1 cellular context compared by ENCODE assay signal in the genomic region with DNA sequence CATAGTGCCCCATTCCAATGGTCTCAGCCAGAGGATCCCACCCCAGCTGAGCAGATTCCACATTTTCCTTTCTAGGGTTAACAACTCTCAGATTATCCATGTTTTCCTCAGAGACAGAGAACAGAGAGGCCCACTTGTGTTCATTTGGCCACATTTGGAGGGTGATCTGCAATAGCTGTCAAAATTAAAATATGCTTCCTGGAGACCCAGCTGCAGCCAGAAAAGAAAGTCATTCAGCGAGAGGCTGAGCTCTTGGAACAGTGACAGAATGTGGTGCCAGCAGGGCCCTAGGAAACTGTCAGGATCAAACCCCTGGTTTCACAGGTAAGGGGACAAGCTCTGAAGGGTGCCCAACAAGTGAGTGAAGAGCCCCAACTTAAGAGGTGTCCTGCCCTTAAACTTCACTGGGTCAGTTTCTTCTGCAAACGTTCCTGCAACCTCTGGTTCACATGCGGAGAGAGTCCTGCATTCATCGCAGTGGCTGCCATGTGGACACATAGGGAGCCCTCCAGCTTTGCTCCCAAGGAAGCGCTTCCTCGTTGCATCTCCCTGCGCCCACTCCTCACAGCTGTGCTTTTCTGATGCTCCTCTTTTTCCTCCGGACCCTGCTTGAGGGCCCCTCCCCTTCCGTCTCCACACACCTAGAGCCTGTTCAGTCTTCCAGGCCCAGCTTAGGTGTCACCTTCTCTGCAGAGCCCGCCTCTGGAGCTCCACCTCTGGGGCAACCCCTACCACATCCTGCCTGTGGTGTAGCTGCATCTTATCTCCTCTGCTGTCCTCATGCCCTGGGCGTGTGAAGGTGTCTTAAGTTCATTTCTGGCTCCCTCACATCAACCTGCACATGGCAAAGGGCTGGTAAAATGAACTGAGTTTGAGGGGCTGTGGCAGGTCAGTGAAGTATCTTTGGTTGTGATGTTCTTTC.
TF ChIP-seq lines count a peak whose summit lies in the region.

No MANE protein-coding gene starts in this region.

TF ChIP-seq in GM12878, 131 proteins besides CTCF, POLR2A, EP300 and RAD21 (continued from another document):
- TF ChIP-seq, protein P1, sequence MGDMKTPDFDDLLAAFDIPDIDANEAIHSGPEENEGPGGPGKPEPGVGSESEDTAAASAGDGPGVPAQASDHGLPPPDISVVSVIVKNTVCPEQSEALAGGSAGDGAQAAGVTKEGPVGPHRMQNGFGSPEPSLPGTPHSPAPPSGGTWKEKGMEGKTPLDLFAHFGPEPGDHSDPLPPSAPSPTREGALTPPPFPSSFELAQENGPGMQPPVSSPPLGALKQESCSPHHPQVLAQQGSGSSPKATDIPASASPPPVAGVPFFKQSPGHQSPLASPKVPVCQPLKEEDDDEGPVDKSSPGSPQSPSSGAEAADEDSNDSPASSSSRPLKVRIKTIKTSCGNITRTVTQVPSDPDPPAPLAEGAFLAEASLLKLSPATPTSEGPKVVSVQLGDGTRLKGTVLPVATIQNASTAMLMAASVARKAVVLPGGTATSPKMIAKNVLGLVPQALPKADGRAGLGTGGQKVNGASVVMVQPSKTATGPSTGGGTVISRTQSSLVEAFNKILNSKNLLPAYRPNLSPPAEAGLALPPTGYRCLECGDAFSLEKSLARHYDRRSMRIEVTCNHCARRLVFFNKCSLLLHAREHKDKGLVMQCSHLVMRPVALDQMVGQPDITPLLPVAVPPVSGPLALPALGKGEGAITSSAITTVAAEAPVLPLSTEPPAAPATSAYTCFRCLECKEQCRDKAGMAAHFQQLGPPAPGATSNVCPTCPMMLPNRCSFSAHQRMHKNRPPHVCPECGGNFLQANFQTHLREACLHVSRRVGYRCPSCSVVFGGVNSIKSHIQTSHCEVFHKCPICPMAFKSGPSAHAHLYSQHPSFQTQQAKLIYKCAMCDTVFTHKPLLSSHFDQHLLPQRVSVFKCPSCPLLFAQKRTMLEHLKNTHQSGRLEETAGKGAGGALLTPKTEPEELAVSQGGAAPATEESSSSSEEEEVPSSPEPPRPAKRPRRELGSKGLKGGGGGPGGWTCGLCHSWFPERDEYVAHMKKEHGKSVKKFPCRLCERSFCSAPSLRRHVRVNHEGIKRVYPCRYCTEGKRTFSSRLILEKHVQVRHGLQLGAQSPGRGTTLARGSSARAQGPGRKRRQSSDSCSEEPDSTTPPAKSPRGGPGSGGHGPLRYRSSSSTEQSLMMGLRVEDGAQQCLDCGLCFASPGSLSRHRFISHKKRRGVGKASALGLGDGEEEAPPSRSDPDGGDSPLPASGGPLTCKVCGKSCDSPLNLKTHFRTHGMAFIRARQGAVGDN (IDR thresholded peaks at IDR 0.05) = no peak
- TF ChIP-seq, protein P2, sequence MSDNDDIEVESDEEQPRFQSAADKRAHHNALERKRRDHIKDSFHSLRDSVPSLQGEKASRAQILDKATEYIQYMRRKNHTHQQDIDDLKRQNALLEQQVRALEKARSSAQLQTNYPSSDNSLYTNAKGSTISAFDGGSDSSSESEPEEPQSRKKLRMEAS (IDR thresholded peaks at IDR 0.05; ENCODE audit: low read depth, low read length) = no peak
- TF ChIP-seq SREBF1 (IDR thresholded peaks at IDR 0.05; ENCODE audit: low read length) (no peak), KAT2A (conservative IDR thresholded peaks at IDR 0.05; ENCODE audit: control insufficient read depth, low read depth, low read length) (no peak), CBX5 (IDR thresholded peaks at IDR 0.05; ENCODE audit: low read depth) (no peak), NR2C1 (IDR thresholded peaks at IDR 0.05) (no peak)
- TF ChIP-seq, protein P3, sequence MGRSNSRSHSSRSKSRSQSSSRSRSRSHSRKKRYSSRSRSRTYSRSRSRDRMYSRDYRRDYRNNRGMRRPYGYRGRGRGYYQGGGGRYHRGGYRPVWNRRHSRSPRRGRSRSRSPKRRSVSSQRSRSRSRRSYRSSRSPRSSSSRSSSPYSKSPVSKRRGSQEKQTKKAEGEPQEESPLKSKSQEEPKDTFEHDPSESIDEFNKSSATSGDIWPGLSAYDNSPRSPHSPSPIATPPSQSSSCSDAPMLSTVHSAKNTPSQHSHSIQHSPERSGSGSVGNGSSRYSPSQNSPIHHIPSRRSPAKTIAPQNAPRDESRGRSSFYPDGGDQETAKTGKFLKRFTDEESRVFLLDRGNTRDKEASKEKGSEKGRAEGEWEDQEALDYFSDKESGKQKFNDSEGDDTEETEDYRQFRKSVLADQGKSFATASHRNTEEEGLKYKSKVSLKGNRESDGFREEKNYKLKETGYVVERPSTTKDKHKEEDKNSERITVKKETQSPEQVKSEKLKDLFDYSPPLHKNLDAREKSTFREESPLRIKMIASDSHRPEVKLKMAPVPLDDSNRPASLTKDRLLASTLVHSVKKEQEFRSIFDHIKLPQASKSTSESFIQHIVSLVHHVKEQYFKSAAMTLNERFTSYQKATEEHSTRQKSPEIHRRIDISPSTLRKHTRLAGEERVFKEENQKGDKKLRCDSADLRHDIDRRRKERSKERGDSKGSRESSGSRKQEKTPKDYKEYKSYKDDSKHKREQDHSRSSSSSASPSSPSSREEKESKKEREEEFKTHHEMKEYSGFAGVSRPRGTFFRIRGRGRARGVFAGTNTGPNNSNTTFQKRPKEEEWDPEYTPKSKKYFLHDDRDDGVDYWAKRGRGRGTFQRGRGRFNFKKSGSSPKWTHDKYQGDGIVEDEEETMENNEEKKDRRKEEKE (IDR thresholded peaks at IDR 0.05) = no peak
